1 cellular context compared by ENCODE assay signal in the genomic region with DNA sequence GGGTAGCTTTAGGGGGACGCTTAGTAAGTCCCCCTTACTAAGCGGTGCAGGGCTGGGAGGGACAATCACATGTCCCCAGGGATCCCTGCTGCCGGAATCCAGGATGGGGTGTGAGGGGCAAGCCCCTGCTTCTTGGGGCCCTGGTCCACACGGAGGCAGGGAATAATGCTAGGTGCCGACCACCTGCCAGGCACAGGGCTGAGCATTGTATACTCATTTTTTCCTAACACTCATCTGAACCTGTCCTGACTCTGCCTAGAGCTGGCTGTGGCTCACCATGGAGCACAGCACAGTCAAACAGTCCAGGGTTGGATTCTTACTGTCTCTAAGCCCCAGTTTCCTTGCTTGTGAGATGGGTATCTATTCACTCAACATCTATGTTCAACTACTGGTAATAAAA.
TF ChIP-seq lines count a peak whose summit lies in the region.

No MANE protein-coding gene starts in this region.

TF ChIP-seq in A549, 52 proteins besides CTCF, POLR2A, EP300 and RAD21:
- TF ChIP-seq ATOH8 (CRISPR knock-in tag; IDR thresholded peaks at IDR 0.05; ENCODE audit: low read depth), result no peak
- no peak for TF ChIP-seq EHMT2 (IDR thresholded peaks at IDR 0.05; ENCODE audit: low read depth)
- no peak for TF ChIP-seq MAFK (IDR thresholded peaks at IDR 0.05; ENCODE audit: partially characterized antibody)
- no peak for TF ChIP-seq NPAS2 (CRISPR knock-in tag; IDR thresholded peaks at IDR 0.05; ENCODE audit: borderline replicate concordance)
- TF ChIP-seq MAZ (IDR thresholded peaks at IDR 0.05; ENCODE audit: borderline replicate concordance, low read depth, low read length), result no peak
- TF ChIP-seq BHLHE40 (IDR thresholded peaks at IDR 0.05; ENCODE audit: low read depth, low read length), result no peak
- no peak for TF ChIP-seq MAX (IDR thresholded peaks at IDR 0.05)
- no peak for TF ChIP-seq RARB (CRISPR knock-in tag; IDR thresholded peaks at IDR 0.05)
- no peak for TF ChIP-seq HEYL (CRISPR knock-in tag; IDR thresholded peaks at IDR 0.05)
- no peak for TF ChIP-seq PHF8 (IDR thresholded peaks at IDR 0.05; ENCODE audit: borderline replicate concordance, low read depth)
- TF ChIP-seq ESRRA (IDR thresholded peaks at IDR 0.05; ENCODE audit: borderline replicate concordance, low read length), result no peak
- no peak for TF ChIP-seq ZFP36 (IDR thresholded peaks at IDR 0.05; ENCODE audit: borderline replicate concordance, partially characterized antibody)
- no peak for TF ChIP-seq HOXB5 (CRISPR knock-in tag; IDR thresholded peaks at IDR 0.05)
- TF ChIP-seq FOSL2 (IDR thresholded peaks at IDR 0.05), result no peak
- TF ChIP-seq FOSL2 (CRISPR knock-in tag; IDR thresholded peaks at IDR 0.05), result no peak
- TF ChIP-seq RCOR1 (IDR thresholded peaks at IDR 0.05; ENCODE audit: low read depth, low read length), result no peak
